Comparison of ENCODE assay signal across 30 cellular contexts in genomic region chr17:55322451-55322985, GRCh38. TPM values are rescaled to one million over a fixed set of nuclear protein-coding genes. Genes with fewer than 3 reads are reported as not detected.
"Had no signal": no experiment of that assay in that cellular context is flagged by ENCODE, and none has a peak within 500 bp of the region (broad histone marks: within the 10 kb centered on the region; RNA-seq: fewer than 3 reads in every experiment).

No MANE protein-coding gene starts in this region.

- H3K4me2 ChIP-seq: hepatocyte had no signal

- DNase-seq: dermis blood vessel endothelial cell; effector memory CD4-positive, alpha-beta T cell; erythroblast; esophagus squamous epithelium; foreskin keratinocyte; heart left ventricle; left cardiac atrium; left lung; mesenchymal stem cell; midbrain; naive thymus-derived CD4-positive, alpha-beta T cell; occipital lobe; ovary; posterior cingulate gyrus; psoas muscle; right cardiac atrium; stimulated activated CD4-positive, alpha-beta T cell treated with anti-CD3 and anti-CD28 coated beads, Interleukin-15, amount 100 ng/mL, for 24 hours; stimulated activated CD4-positive, alpha-beta T cell treated with anti-CD3 and anti-CD28 coated beads, Interleukin-2, amount 100 ng/mL, for 48 hours; stimulated activated naive B cell treated with anti-CD40 and anti-IgM and Interleukin-4, amounts not matched to agents 10 μg/mL and 1 μg/mL and 100 μg/mL, for 72 hours; upper lobe of left lung; uterus had no signal

- H3K79me2 ChIP-seq: hepatocyte had no signal

- FAIRE-seq: endometrium had no signal

- H3K4me1 Mint-ChIP-seq: stimulated activated naive B cell treated with anti-CD40 and anti-IgM and Interleukin-4, amounts not matched to agents 10 μg/mL and 1 μg/mL and 100 μg/mL, for 72 hours had no signal

- H3K4me3 ChIP-seq: coronary artery, esophagus squamous epithelium, gastroesophageal sphincter, heart left ventricle, hepatocyte, left lung, ovary, psoas muscle, skin epidermis, thoracic aorta, tibial nerve, upper lobe of left lung, uterus had no signal

- H3K27ac Mint-ChIP-seq: naive thymus-derived CD4-positive, alpha-beta T cell; stimulated activated naive B cell treated with anti-CD40 and anti-IgM and Interleukin-4, amounts not matched to agents 10 μg/mL and 1 μg/mL and 100 μg/mL, for 72 hours; stimulated activated naive CD8-positive, alpha-beta T cell treated with anti-CD3 and anti-CD28 coated beads, Interleukin-15, Interleukin-2, amounts not matched to agents 100 ng/mL and 50 ng/mL, for 24 hours had no signal

- H3K27ac ChIP-seq: coronary artery, foreskin keratinocyte, heart left ventricle, hepatocyte, left lung, psoas muscle, thoracic aorta, tibial nerve, upper lobe of left lung had no signal

- H3K36me3 Mint-ChIP-seq: naive thymus-derived CD4-positive, alpha-beta T cell; stimulated activated naive B cell treated with anti-CD40 and anti-IgM and Interleukin-4, amounts not matched to agents 10 μg/mL and 1 μg/mL and 100 μg/mL, for 72 hours had no signal

- H3K27me3 ChIP-seq: esophagus squamous epithelium, foreskin keratinocyte, gastroesophageal sphincter, heart left ventricle, hepatocyte, left lung, ovary, tibial nerve, upper lobe of left lung, uterus had no signal

- H3K36me3 ChIP-seq: ovary, uterus had no signal

- H3K4me3 Mint-ChIP-seq: naive thymus-derived CD4-positive, alpha-beta T cell; stimulated activated naive B cell treated with anti-CD40 and anti-IgM and Interleukin-4, amounts not matched to agents 10 μg/mL and 1 μg/mL and 100 μg/mL, for 72 hours; stimulated activated naive CD8-positive, alpha-beta T cell treated with anti-CD3 and anti-CD28 coated beads, Interleukin-15, Interleukin-2, amounts not matched to agents 100 ng/mL and 50 ng/mL, for 24 hours had no signal

- H3K4me1 ChIP-seq: foreskin keratinocyte, left lung, tibial nerve, upper lobe of left lung had no signal

- ATAC-seq: foreskin keratinocyte; gastroesophageal sphincter; heart left ventricle; left cardiac atrium; left lung; naive thymus-derived CD4-positive, alpha-beta T cell; psoas muscle; right cardiac atrium; stimulated activated naive B cell treated with anti-CD40 and anti-IgM and Interleukin-4, amounts not matched to agents 10 μg/mL and 1 μg/mL and 100 μg/mL, for 72 hours had no signal

- H2AFZ ChIP-seq: hepatocyte had no signal

- H3K27me3 Mint-ChIP-seq: stimulated activated naive CD8-positive, alpha-beta T cell treated with anti-CD3 and anti-CD28 coated beads, Interleukin-15, Interleukin-2, amounts not matched to agents 100 ng/mL and 50 ng/mL, for 24 hours had no signal

- H3K9me3 Mint-ChIP-seq: naive thymus-derived CD4-positive, alpha-beta T cell; stimulated activated naive B cell treated with anti-CD40 and anti-IgM and Interleukin-4, amounts not matched to agents 10 μg/mL and 1 μg/mL and 100 μg/mL, for 72 hours; stimulated activated naive CD8-positive, alpha-beta T cell treated with anti-CD3 and anti-CD28 coated beads, Interleukin-15, Interleukin-2, amounts not matched to agents 100 ng/mL and 50 ng/mL, for 24 hours had no signal

- H3K9me3 ChIP-seq: esophagus squamous epithelium, gastroesophageal sphincter, heart left ventricle, left lung, ovary, psoas muscle, thoracic aorta, tibial nerve, upper lobe of left lung, uterus had no signal

RNA-seq across cellular contexts. Expression of gene HLF, which starts 57.8 kb away (rescaled TPM):
- total RNA-seq: dermis blood vessel endothelial cell, lung microvascular endothelial cell had no signal
- polyA plus RNA-seq: foreskin keratinocyte had no signal
